8 cellular contexts compared by ENCODE assay signal in genomic region chr21:5154641-5154982, GRCh38.
DNase-seq lines count a peak whose midpoint lies in the region; ATAC-seq, FAIRE-seq and TF ChIP-seq lines count a peak whose summit lies in the region.
"Not testable (repeated sequence)": the region's sequence is repeated elsewhere in the genome, so short reads cannot be mapped to it uniquely, and the experiment has no call there.

No MANE protein-coding gene starts in this region.

- intact Hi-C loops in kidney (cut with DNase I); gastrocnemius medialis (cut with DNase I; ENCODE audit: low total_unique reads): not testable (repeated sequence)

- FAIRE-seq in kidney (lab: Jason Lieb, UNC) = not testable (repeated sequence)

- not testable (repeated sequence) for TF ChIP-seq CTCF in choroid plexus epithelial cell (conservative IDR thresholded peaks at IDR 0.05; ENCODE audit: low read depth, low read length); kidney (IDR thresholded peaks at IDR 0.05; ENCODE audit: borderline replicate concordance, extremely low read depth, insufficient read depth); gastrocnemius medialis (IDR thresholded peaks at IDR 0.05 in 4 of 5, conservative IDR thresholded peaks at IDR 0.05 in 1 of 5)

- H3K4me1 ChIP-seq in kidney (ENCODE audit: control insufficient read depth in 1 of 2, insufficient read depth in 1 of 2, low read depth in 1 of 2, low read length in 2 of 2); gastrocnemius medialis; thymus (ENCODE audit: control insufficient read depth, insufficient read depth, low read length): not testable (repeated sequence)

- TF ChIP-seq POLR2A in gastrocnemius medialis (IDR thresholded peaks at IDR 0.05) = not testable (repeated sequence)

- not testable (repeated sequence) for H3K9me3 ChIP-seq in MG63; kidney (ENCODE audit: control insufficient read depth in 1 of 2, low read length in 2 of 2); gastrocnemius medialis; thymus (ENCODE audit: control insufficient read depth)

- in situ Hi-C loops in gastrocnemius medialis (cut with MboI; ENCODE audit: low sequenced_read_pairs in 4 of 4) = not testable (repeated sequence)

- H3K27me3 ChIP-seq in MG63; gastrocnemius medialis; thymus (ENCODE audit: control insufficient read depth, insufficient read depth): not testable (repeated sequence)

- peak; percentile 90 for ATAC-seq in GM18520 (IDR thresholded peaks at IDR 0.05; ENCODE audit: unreplicated experiment)
- peak; percentile 97 for ATAC-seq in HG02678 (IDR thresholded peaks at IDR 0.05; ENCODE audit: unreplicated experiment)
- peak; percentile 99 to 100 for ATAC-seq in gastrocnemius medialis

- not testable (repeated sequence) for H3K27ac ChIP-seq in kidney (ENCODE audit: low read depth in 2 of 2, low read length in 2 of 2); thymus (ENCODE audit: low read depth)
- H3K27ac ChIP-seq in gastrocnemius medialis = peak overlapping the region in 2 of 4 donors; percentile 69 to 79

- DNase-seq in MG63 = peak; percentile 72
- peak; percentile 18 to 74 for DNase-seq in activated CD8-positive, alpha-beta memory T cell treated with anti-CD3 and anti-CD28 coated beads for 1 hour (ENCODE audit: extremely low read depth in 1 of 2, low read depth in 1 of 2)
- peak; percentile 84 for DNase-seq in choroid plexus epithelial cell (ENCODE audit: low read depth)
- peak; percentile 94 for DNase-seq in kidney
- peak; percentile 66 to 79 for DNase-seq in gastrocnemius medialis

- not testable (repeated sequence) for H3K9ac ChIP-seq in kidney (ENCODE audit: low read length in 2 of 2)

- H3K4me3 ChIP-seq in MG63; kidney (ENCODE audit: low read length in 2 of 2): not testable (repeated sequence)
- peak overlapping the region; percentile 54 for H3K4me3 ChIP-seq in choroid plexus epithelial cell (ENCODE audit: low read depth, low read length)
- peak overlapping the region in 3 of 4 donors; percentile 50 to 57 (median 54) for H3K4me3 ChIP-seq in gastrocnemius medialis
- H3K4me3 ChIP-seq in thymus (ENCODE audit: low read length) = peak overlapping the region; percentile 18

- H3K36me3 ChIP-seq in MG63; kidney (ENCODE audit: control insufficient read depth in 1 of 2, insufficient read depth in 2 of 2, low read length in 2 of 2); gastrocnemius medialis; thymus (ENCODE audit: control insufficient read depth, insufficient read depth): not testable (repeated sequence)

- under 1% methylated on average over 30 of the region's 50 CpGs for WGBS in thymus
